20 cellular contexts compared by ENCODE assay signal in genomic region chr14:69868363-69868963, GRCh38. TPM values are rescaled to one million over a fixed set of nuclear protein-coding genes. Genes with fewer than 3 reads are reported as not detected.
DNase-seq lines count a peak whose midpoint lies in the region; ATAC-seq, FAIRE-seq and TF ChIP-seq lines count a peak whose summit lies in the region.
"Had no signal": no experiment of that assay in that cellular context is flagged by ENCODE, and none has a peak within 500 bp of the region (broad histone marks: within the 10 kb centered on the region; RNA-seq: fewer than 3 reads in every experiment).

No MANE protein-coding gene starts in this region.

- H3K27ac ChIP-seq in tibial artery = no peak overlapping the region
- H3K27ac ChIP-seq: BLaER1 treated with 17β-estradiol and CSF1 and Interleukin-3, amounts not matched to agents 10 nM and 100 nM; HL-60 had no signal

- FAIRE-seq in HTR-8/SVneo (lab: Jason Lieb, UNC) (peak; percentile 65), urothelium cell line (lab: Jason Lieb, UNC) (peak; percentile 68)

- H3K27me3 Mint-ChIP-seq in activated T-cell treated with anti-CD3 and anti-CD28 coated beads, Interleukin-2, amount 50 U/mL, for 72 hours (ENCODE audit: low read depth) = peaks cover 40% of the 10 kb centered on the region
- peaks cover 27% of the 10 kb centered on the region for H3K27me3 Mint-ChIP-seq in activated T-cell treated with anti-CD3 and anti-CD28 coated beads, Interleukin-2, amount 50 U/mL, for 4 hours (ENCODE audit: low read depth)
- H3K27me3 Mint-ChIP-seq in WTC11 (ENCODE audit: low read depth) = peaks cover 6% of the 10 kb centered on the region
- peaks cover 11% of the 10 kb centered on the region for H3K27me3 Mint-ChIP-seq in activated naive CD4-positive, alpha-beta T cell treated with anti-CD3 and anti-CD28 coated beads for 36 hours (ENCODE audit: low read depth)

- intact Hi-C loops in tibial artery (cut with DNase I; ENCODE audit: low total_unique reads) = loop anchor here (10.0 kb wide), 1 partner anchor 156 kb away; no protein-coding TSS in a partner anchor
- intact Hi-C loops in activated naive CD4-positive, alpha-beta T cell treated with anti-CD3 and anti-CD28 coated beads for 36 hours (cut with micrococcal nuclease) = no loop called here

- H3K4me1 ChIP-seq in tibial artery = peaks cover 0 to 8% (median 0%) of the 10 kb centered on the region in 4 donors
- H3K4me1 ChIP-seq: BLaER1 treated with 17β-estradiol and CSF1 and Interleukin-3, amounts not matched to agents 10 nM and 100 nM had no signal

- H3K4me3 Mint-ChIP-seq in activated T-cell treated with anti-CD3 and anti-CD28 coated beads, Interleukin-2, amount 50 U/mL, for 72 hours = no peak overlapping the region
- H3K4me3 Mint-ChIP-seq in activated T-cell treated with anti-CD3 and anti-CD28 coated beads, Interleukin-2, amount 50 U/mL, for 4 hours = no peak overlapping the region
- H3K4me3 Mint-ChIP-seq in WTC11 = no peak overlapping the region
- H3K4me3 Mint-ChIP-seq in activated naive CD4-positive, alpha-beta T cell treated with anti-CD3 and anti-CD28 coated beads for 36 hours = no peak overlapping the region
- H3K4me3 Mint-ChIP-seq: CD4-positive, CD25-positive, alpha-beta regulatory T cell; HFFc6; IgD-negative memory B cell had no signal

- H3K36me3 Mint-ChIP-seq in activated T-cell treated with anti-CD3 and anti-CD28 coated beads, Interleukin-2, amount 50 U/mL, for 72 hours (ENCODE audit: insufficient read depth in 2 of 2) = peaks cover 3 to 5% of the 10 kb centered on the region in 2 donors
- H3K36me3 Mint-ChIP-seq in activated T-cell treated with anti-CD3 and anti-CD28 coated beads, Interleukin-2, amount 50 U/mL, for 4 hours (ENCODE audit: insufficient read depth) = no peaks in the 10 kb centered on the region
- peaks cover 14% of the 10 kb centered on the region for H3K36me3 Mint-ChIP-seq in WTC11
- no peaks in the 10 kb centered on the region for H3K36me3 Mint-ChIP-seq in activated naive CD4-positive, alpha-beta T cell treated with anti-CD3 and anti-CD28 coated beads for 36 hours (ENCODE audit: low read depth)
- H3K36me3 Mint-ChIP-seq: CD4-positive, CD25-positive, alpha-beta regulatory T cell; IgD-negative memory B cell had no signal

- DNase-seq in activated T-cell treated with anti-CD3 and anti-CD28 coated beads, Interleukin-2, amount 50 U/mL, for 72 hours = no peak
- no peak for DNase-seq in activated T-cell treated with anti-CD3 and anti-CD28 coated beads, Interleukin-2, amount 50 U/mL, for 4 hours
- no peak for DNase-seq in HTR-8/SVneo (ENCODE audit: insufficient read length, low spot score)
- no peak for DNase-seq in WTC11 (ENCODE audit: low spot score)
- no peak for DNase-seq in urothelium cell line (ENCODE audit: low spot score)
- no peak for DNase-seq in tibial artery
- no peak for DNase-seq in activated naive CD4-positive, alpha-beta T cell treated with anti-CD3 and anti-CD28 coated beads for 36 hours
- DNase-seq: 8988T; ACHN; Calu3; CD4-positive, CD25-positive, alpha-beta regulatory T cell; DMS 273 treated with DMSO at 0.1 percent for 48 hours; DND-41; GDM1; HCEC 1CT; HFFc6 had no signal

- ATAC-seq in activated T-cell treated with anti-CD3 and anti-CD28 coated beads, Interleukin-2, amount 50 U/mL, for 72 hours (replicated peaks in 1 of 2) = no peak
- no peak for ATAC-seq in activated T-cell treated with anti-CD3 and anti-CD28 coated beads, Interleukin-2, amount 50 U/mL, for 4 hours
- ATAC-seq in WTC11 (no peak), HG02798 (IDR thresholded peaks at IDR 0.05; ENCODE audit: poor library complexity, unreplicated experiment) (no peak)

- H3K4me3 ChIP-seq in tibial artery = no peak overlapping the region
- H3K4me3 ChIP-seq: BLaER1 treated with 17β-estradiol and CSF1 and Interleukin-3, amounts not matched to agents 10 nM and 100 nM had no signal

- no peaks in the 10 kb centered on the region for H3K4me1 Mint-ChIP-seq in activated T-cell treated with anti-CD3 and anti-CD28 coated beads, Interleukin-2, amount 50 U/mL, for 72 hours (ENCODE audit: low read depth)
- no peaks in the 10 kb centered on the region for H3K4me1 Mint-ChIP-seq in activated T-cell treated with anti-CD3 and anti-CD28 coated beads, Interleukin-2, amount 50 U/mL, for 4 hours (ENCODE audit: low read depth)
- no peaks in the 10 kb centered on the region for H3K4me1 Mint-ChIP-seq in WTC11
- H3K4me1 Mint-ChIP-seq in activated naive CD4-positive, alpha-beta T cell treated with anti-CD3 and anti-CD28 coated beads for 36 hours (ENCODE audit: low read depth) = no peaks in the 10 kb centered on the region
- H3K4me1 Mint-ChIP-seq: CD4-positive, CD25-positive, alpha-beta regulatory T cell; IgD-negative memory B cell had no signal

- H3K27ac Mint-ChIP-seq in activated T-cell treated with anti-CD3 and anti-CD28 coated beads, Interleukin-2, amount 50 U/mL, for 72 hours = peak overlapping the region; percentile 79
- H3K27ac Mint-ChIP-seq in WTC11 = no peak overlapping the region
- no peak overlapping the region for H3K27ac Mint-ChIP-seq in activated naive CD4-positive, alpha-beta T cell treated with anti-CD3 and anti-CD28 coated beads for 36 hours
- H3K27ac Mint-ChIP-seq: CD4-positive, CD25-positive, alpha-beta regulatory T cell; HFFc6; IgD-negative memory B cell had no signal

- H3K9me3 Mint-ChIP-seq in activated T-cell treated with anti-CD3 and anti-CD28 coated beads, Interleukin-2, amount 50 U/mL, for 72 hours = peaks cover 4 to 17% of the 10 kb centered on the region in 2 donors
- H3K9me3 Mint-ChIP-seq in activated T-cell treated with anti-CD3 and anti-CD28 coated beads, Interleukin-2, amount 50 U/mL, for 4 hours = peaks cover 9% of the 10 kb centered on the region
- peaks cover 63% of the 10 kb centered on the region for H3K9me3 Mint-ChIP-seq in WTC11
- H3K9me3 Mint-ChIP-seq in activated naive CD4-positive, alpha-beta T cell treated with anti-CD3 and anti-CD28 coated beads for 36 hours = peaks cover 8% of the 10 kb centered on the region

- CTCF ChIA-PET in WTC11 (lab: Charles Lee) = no interaction called here
- CTCF ChIA-PET in activated naive CD4-positive, alpha-beta T cell treated with anti-CD3 and anti-CD28 coated beads for 36 hours (lab: Charles Lee) = no interaction called here

- H3K9me3 ChIP-seq in tibial artery = peaks cover 0 to 10% (median 6%) of the 10 kb centered on the region in 3 donors

- H3K36me3 ChIP-seq in tibial artery = no peaks in the 10 kb centered on the region

- TF ChIP-seq CTCF in WTC11 (IDR thresholded peaks at IDR 0.05) (no peak), tibial artery (IDR thresholded peaks at IDR 0.05) (no peak)

- no peaks in the 10 kb centered on the region for H3K27me3 ChIP-seq in tibial artery
- H3K27me3 ChIP-seq: BLaER1 treated with 17β-estradiol and CSF1 and Interleukin-3, amounts not matched to agents 10 nM and 100 nM had no signal

- POLR2A ChIA-PET in WTC11 (lab: Charles Lee) = no interaction called here

TF ChIP-seq in WTC11, 78 proteins besides CTCF, POLR2A, EP300 and RAD21:
- TF ChIP-seq GABPB1 (CRISPR knock-in tag; IDR thresholded peaks at IDR 0.05) = peak; percentile 85
- TF ChIP-seq MAX (CRISPR knock-in tag; IDR thresholded peaks at IDR 0.05) = no peak

RNA-seq across cellular contexts. Expression of gene SMOC1, which starts 10.8 kb away (rescaled TPM):
- not detected for total RNA-seq in activated T-cell treated with anti-CD3 and anti-CD28 coated beads, Interleukin-2, amount 50 U/mL, for 72 hours
- under 1 TPM in 1 of 3 donors, not detected in 2; 0.30 TPM for total RNA-seq in activated T-cell treated with anti-CD3 and anti-CD28 coated beads, Interleukin-2, amount 50 U/mL, for 4 hours
- 0.76 to 1.1 TPM (median 1.0 TPM) in 3 replicates for total RNA-seq in WTC11 (2021)
- total RNA-seq in activated naive CD4-positive, alpha-beta T cell treated with anti-CD3 and anti-CD28 coated beads for 36 hours = not detected
- total RNA-seq: CD4-positive, CD25-positive, alpha-beta regulatory T cell; HFFc6 had no signal
